ENCODE assay signal across 20 cellular contexts in the genomic region with DNA sequence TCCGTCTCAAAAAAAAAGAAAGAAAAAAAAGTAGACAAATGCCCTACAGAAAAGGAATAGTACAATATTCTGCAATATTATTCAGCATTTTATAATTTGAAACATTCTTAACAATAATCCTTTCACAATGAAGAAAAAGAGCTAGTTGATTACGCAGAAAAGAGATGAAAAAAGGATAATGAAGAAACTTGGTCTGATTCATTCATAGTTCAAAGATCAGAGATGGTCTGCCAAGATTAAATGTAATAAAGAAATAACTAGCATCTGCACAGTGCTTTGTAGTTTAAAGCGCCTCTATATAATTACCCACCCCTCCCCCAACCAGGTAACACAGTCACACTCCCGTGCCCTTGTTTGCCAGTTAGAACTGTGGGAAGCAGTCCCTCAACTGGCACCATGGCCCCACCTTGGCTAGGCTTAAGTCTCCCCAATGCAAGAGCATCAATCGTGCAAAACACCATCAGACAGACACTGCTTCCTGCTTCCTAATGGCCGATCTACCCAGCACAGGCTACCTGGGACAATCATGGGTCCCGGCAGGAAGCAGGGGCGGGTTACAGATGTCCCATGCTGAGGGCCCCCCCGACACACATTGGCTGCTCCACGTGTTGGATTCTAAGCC. TPM values are rescaled to one million over a fixed set of nuclear protein-coding genes. Genes with fewer than 3 reads are reported as not detected.
DNase-seq lines count a peak whose midpoint lies in the region; ATAC-seq lines count a peak whose summit lies in the region.
"Had no signal": no experiment of that assay in that cellular context is flagged by ENCODE, and none has a peak within 500 bp of the region (broad histone marks: within the 10 kb centered on the region; RNA-seq: fewer than 3 reads in every experiment).

No MANE protein-coding gene starts in this region.

- no peaks in the 10 kb centered on the region for H3K27me3 Mint-ChIP-seq in stimulated activated naive CD8-positive, alpha-beta T cell treated with anti-CD3 and anti-CD28 coated beads, Interleukin-15, amount 100 ng/mL, for 72 hours
- H3K27me3 Mint-ChIP-seq: IgD-negative memory B cell had no signal

- H3K9me3 Mint-ChIP-seq in stimulated activated naive CD8-positive, alpha-beta T cell treated with anti-CD3 and anti-CD28 coated beads, Interleukin-15, amount 100 ng/mL, for 72 hours: no peaks in the 10 kb centered on the region
- H3K9me3 Mint-ChIP-seq: CD8-positive, alpha-beta T cell had no signal

- H3K4me3 Mint-ChIP-seq in stimulated activated naive CD8-positive, alpha-beta T cell treated with anti-CD3 and anti-CD28 coated beads, Interleukin-15, amount 100 ng/mL, for 72 hours: no peak overlapping the region
- H3K4me3 Mint-ChIP-seq: CD8-positive, alpha-beta T cell; IgD-negative memory B cell had no signal

- H3K4me1 Mint-ChIP-seq in stimulated activated naive CD8-positive, alpha-beta T cell treated with anti-CD3 and anti-CD28 coated beads, Interleukin-15, amount 100 ng/mL, for 72 hours: peaks cover 35% of the 10 kb centered on the region

- peak; percentile 24 for ATAC-seq in stimulated activated naive CD8-positive, alpha-beta T cell treated with anti-CD3 and anti-CD28 coated beads, Interleukin-15, Interleukin-2, amounts not matched to agents 100 U/mL and 50 U/mL, for 24 hours
- ATAC-seq in stimulated activated naive CD8-positive, alpha-beta T cell treated with anti-CD3 and anti-CD28 coated beads, Interleukin-15, amount 100 ng/mL, for 72 hours: no peak
- peak; percentile 66 for ATAC-seq in left colon
- ATAC-seq in sciatic nerve: peak; percentile 47
- ATAC-seq in GM21381 (IDR thresholded peaks at IDR 0.05; ENCODE audit: unreplicated experiment): no peak
- ATAC-seq in HG03565 (IDR thresholded peaks at IDR 0.05; ENCODE audit: unreplicated experiment): no peak
- ATAC-seq: CD8-positive, alpha-beta T cell; HCT116; Right ventricle myocardium inferior had no signal

- no peak for DNase-seq in stimulated activated naive CD8-positive, alpha-beta T cell treated with anti-CD3 and anti-CD28 coated beads, Interleukin-15, Interleukin-2, amounts not matched to agents 100 U/mL and 50 U/mL, for 24 hours
- DNase-seq in stimulated activated naive CD8-positive, alpha-beta T cell treated with anti-CD3 and anti-CD28 coated beads, Interleukin-15, amount 100 ng/mL, for 72 hours: no peak
- peak in 1 of 2 donors; percentile 48 for DNase-seq in left colon
- peak; percentile 51 for DNase-seq in sciatic nerve (ENCODE audit: low spot score)
- DNase-seq in NCI-H1048 (lab: John Stamatoyannopoulos, UW): no peak
- DNase-seq in stimulated activated CD4-positive, alpha-beta T cell treated with anti-CD3 and anti-CD28 coated beads, Interleukin-4, amount 100 ng/mL, for 1 hour: no peak
- DNase-seq: 8988T; CD8-positive, alpha-beta T cell; GOT3; NCI-H1417 treated with DMSO at 0.1 percent for 48 hours; NCI-H187; NCI-H2107; NCI-H446 treated with DMSO at 0.1 percent for 48 hours; NCI-H526 treated with DMSO at 0.1 percent for 48 hours; OCI-M1 had no signal

- intact Hi-C loops in left colon (cut with DNase I, micrococcal nuclease) (no loop called here), sciatic nerve (cut with DNase I) (no loop called here)

- H3K27ac Mint-ChIP-seq in stimulated activated naive CD8-positive, alpha-beta T cell treated with anti-CD3 and anti-CD28 coated beads, Interleukin-15, amount 100 ng/mL, for 72 hours: no peak overlapping the region
- H3K27ac Mint-ChIP-seq: CD8-positive, alpha-beta T cell; IgD-negative memory B cell had no signal

RNA-seq across cellular contexts. Expression of a gene that starts 11.6 kb away (rescaled TPM):
- total RNA-seq in left colon (10 to 100 TPM; 30.2 to 36.7 TPM), sciatic nerve (306 TPM)

Comparison
In these comparisons a context has a peak if more than half of its experiments do, and no peak if none do; other contexts are left out.
1. ATAC-seq: peak in stimulated activated naive CD8-positive, alpha-beta T cell treated with anti-CD3 and anti-CD28 coated beads, Interleukin-15, Interleukin-2, amounts not matched to agents 100 U/mL and 50 U/mL, for 24 hours (single experiment), left colon (single experiment) and sciatic nerve (single experiment); none in stimulated activated naive CD8-positive, alpha-beta T cell treated with anti-CD3 and anti-CD28 coated beads, Interleukin-15, amount 100 ng/mL, for 72 hours (single experiment), GM21381 (single experiment) and HG03565 (single experiment).